Comparison of ENCODE assay signal across 1 cellular context in the genomic region with DNA sequence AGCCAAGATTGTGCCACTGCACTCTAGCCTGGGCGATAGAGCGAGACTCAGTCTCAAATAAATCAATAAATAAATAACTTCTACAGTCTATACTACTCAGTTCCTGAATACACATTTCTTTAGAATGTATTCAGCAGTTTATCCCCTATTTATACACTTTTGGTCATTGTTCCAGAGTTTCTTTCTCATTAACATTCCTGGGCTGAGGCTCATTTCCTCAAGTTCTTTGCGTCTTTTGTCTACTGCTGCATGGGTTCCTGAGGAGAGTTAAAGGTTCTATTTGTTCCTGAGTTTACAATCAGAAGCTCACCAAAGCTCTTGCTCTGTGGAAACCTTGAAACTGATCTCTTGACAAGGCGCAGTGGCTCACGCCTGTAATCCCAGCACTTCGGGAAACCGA.
TF ChIP-seq lines count a peak whose summit lies in the region.

No MANE protein-coding gene starts in this region.

TF ChIP-seq in IMR-90, 13 proteins besides CTCF, POLR2A, EP300 and RAD21 (continued from another document):
- TF ChIP-seq, protein P1, sequence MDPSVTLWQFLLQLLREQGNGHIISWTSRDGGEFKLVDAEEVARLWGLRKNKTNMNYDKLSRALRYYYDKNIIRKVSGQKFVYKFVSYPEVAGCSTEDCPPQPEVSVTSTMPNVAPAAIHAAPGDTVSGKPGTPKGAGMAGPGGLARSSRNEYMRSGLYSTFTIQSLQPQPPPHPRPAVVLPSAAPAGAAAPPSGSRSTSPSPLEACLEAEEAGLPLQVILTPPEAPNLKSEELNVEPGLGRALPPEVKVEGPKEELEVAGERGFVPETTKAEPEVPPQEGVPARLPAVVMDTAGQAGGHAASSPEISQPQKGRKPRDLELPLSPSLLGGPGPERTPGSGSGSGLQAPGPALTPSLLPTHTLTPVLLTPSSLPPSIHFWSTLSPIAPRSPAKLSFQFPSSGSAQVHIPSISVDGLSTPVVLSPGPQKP (IDR thresholded peaks at IDR 0.05; ENCODE audit: borderline replicate concordance, low read depth, low read length), result no peak
